ENCODE assay signal across 15 cellular contexts in genomic region chr9:134373953-134374300, GRCh38. TPM values are rescaled to one million over a fixed set of nuclear protein-coding genes. Genes with fewer than 3 reads are reported as not detected.
A peak's percentile ranks its signal among the peaks of the same experiment; 100 is the strongest.
DNase-seq lines count a peak whose midpoint lies in the region; ATAC-seq, FAIRE-seq and TF ChIP-seq lines count a peak whose summit lies in the region.
"Had no signal": no experiment of that assay in that cellular context is flagged by ENCODE, and none has a peak within 500 bp of the region (broad histone marks: within the 10 kb centered on the region; RNA-seq: fewer than 3 reads in every experiment).

No MANE protein-coding gene starts in this region.

- H3K27ac ChIP-seq in liver (ENCODE audit: low read depth in 1 of 2, low read length in 2 of 2) (peak overlapping the region; percentile 92 to 98), HepG2 (ENCODE audit: extremely low read length, insufficient read depth, low read length) (no peak overlapping the region), esophagus (ENCODE audit: low read depth in 2 of 2, low read length in 1 of 2) (peak overlapping the region; percentile 94 to 96), rectal smooth muscle tissue (ENCODE audit: low read depth, low read length) (peak overlapping the region; percentile 43)
- H3K27ac ChIP-seq: KMS-11 had no signal

- H3K9ac ChIP-seq in liver (ENCODE audit: low read depth in 1 of 2, low read length in 2 of 2): peak overlapping the region; percentile 51 to 79
- no peak overlapping the region for H3K9ac ChIP-seq in HepG2 (ENCODE audit: insufficient read depth, low read depth, low read length)
- H3K9ac ChIP-seq in rectal smooth muscle tissue (ENCODE audit: low read length): no peak overlapping the region
- H3K9ac ChIP-seq: KMS-11 had no signal

- in situ Hi-C loops in HepG2 (cut with HindIII; ENCODE audit: extremely low pct_ligation_motif_present, low pct_unique_long_range_greater_than_20kb) (no loop called here), GM13977 (cut with MboI; ENCODE audit: low pct_unique_long_range_greater_than_20kb, low sequenced_read_pairs, unreplicated experiment) (loop anchor here (10.0 kb wide), 1 partner anchor 209 kb away; the partner anchor contains the start of gene RNU6ATAC)

- no peaks in the 10 kb centered on the region for H3K27me3 ChIP-seq in liver (ENCODE audit: control insufficient read depth in 4 of 4, insufficient read depth in 4 of 4, low read length in 3 of 4)
- H3K27me3 ChIP-seq in HepG2 (ENCODE audit: control insufficient read depth in 1 of 2, insufficient read depth in 2 of 2, low read length in 2 of 2): no peaks in the 10 kb centered on the region
- no peaks in the 10 kb centered on the region for H3K27me3 ChIP-seq in esophagus (ENCODE audit: control insufficient read depth in 1 of 2, insufficient read depth in 2 of 2, low read length in 2 of 2)
- no peaks in the 10 kb centered on the region for H3K27me3 ChIP-seq in rectal smooth muscle tissue (ENCODE audit: control insufficient read depth, insufficient read depth, low read length)

- H3K4me2 ChIP-seq in HepG2 (ENCODE audit: low read depth, low read length): no peak overlapping the region
- H3K4me2 ChIP-seq: KMS-11 had no signal

- peaks cover 40% of the 10 kb centered on the region; the same call in 1 of the 2 replicates for H4K20me1 ChIP-seq in HepG2 (ENCODE audit: insufficient read depth, low read length)

- CTCF ChIA-PET in HepG2 (lab: Yijun Ruan, JAX; ENCODE audit: low intra/inter-chr PET ratio, low total read pairs): no interaction called here

- 45% methylated on average over 17 of the region's 17 CpGs for WGBS in liver
- WGBS in HepG2 (ENCODE audit: low lambda C conversion rate): 94% methylated on average over 10 of the region's 17 CpGs
- 86 to 90% methylated on average over 17 of the region's 17 CpGs for WGBS in esophagus, 2 donors

- H2AFZ ChIP-seq in HepG2 (ENCODE audit: low read length): no peak overlapping the region

- H3K4me1 ChIP-seq in liver (ENCODE audit: control insufficient read depth in 4 of 4, insufficient read depth in 4 of 4, low read length in 3 of 4) (peaks cover 49 to 97% (median 76%) of the 10 kb centered on the region in 4 donors), HepG2 (ENCODE audit: insufficient read depth, low read length) (peaks cover 53% of the 10 kb centered on the region), esophagus (ENCODE audit: control insufficient read depth in 2 of 2, insufficient read depth in 2 of 2, low read length in 1 of 2) (peaks cover 49 to 90% of the 10 kb centered on the region in 2 donors), rectal smooth muscle tissue (ENCODE audit: control insufficient read depth, insufficient read depth, low read length) (peaks cover 28% of the 10 kb centered on the region)
- H3K4me1 ChIP-seq: Caco-2 had no signal

- H3K9me3 ChIP-seq in liver (ENCODE audit: control insufficient read depth in 4 of 4, low read length in 3 of 4) (no peaks in the 10 kb centered on the region), HepG2 (ENCODE audit: low read length) (no peaks in the 10 kb centered on the region), esophagus (ENCODE audit: control insufficient read depth in 2 of 2, insufficient read depth in 1 of 2, low read depth in 1 of 2, low read length in 1 of 2) (no peaks in the 10 kb centered on the region)
- H3K9me3 ChIP-seq: Caco-2, mucosa of descending colon had no signal

- no peak for DNase-seq in HepG2 (ENCODE audit: low spot score)
- DNase-seq in NOMO-1 treated with dmso at 0.1 percent for 144 hours (lab: John Stamatoyannopoulos, UW; ENCODE audit: unreplicated experiment): no peak
- DNase-seq in GM13977 (ENCODE audit: low spot score): no peak
- DNase-seq: activated CD4-positive, alpha-beta T cell treated with anti-CD3 and anti-CD28 coated beads, Interleukin-2, amount 50 U/mL, for 4 hours; Caco-2; mucosa of descending colon; NCI-H524 treated with DMSO at 0.1 percent for 48 hours; T-helper 9 cell had no signal

- POLR2A ChIA-PET in HepG2 (lab: Yijun Ruan, JAX): no interaction called here

- peaks cover 85% of the 10 kb centered on the region for H3K79me2 ChIP-seq in HepG2 (ENCODE audit: insufficient read depth, low read length)

- intact Hi-C loops in HepG2 (cut with micrococcal nuclease; ENCODE audit: unreplicated experiment): no loop called here

- no peak for FAIRE-seq in HepG2 (lab: Jason Lieb, UNC)
- FAIRE-seq: G401.6 had no signal

- no peak for TF ChIP-seq CTCF in liver (IDR thresholded peaks at IDR 0.05; ENCODE audit: low read depth, low read length, missing input control)
- TF ChIP-seq CTCF in HepG2 (CRISPR knock-in tag; IDR thresholded peaks at IDR 0.05): no peak
- no peak for TF ChIP-seq CTCF in GM13977 (IDR thresholded peaks at IDR 0.05; ENCODE audit: extremely low read depth, insufficient read depth, missing control alignments)

- H3K36me3 ChIP-seq in liver (ENCODE audit: control insufficient read depth in 4 of 4, insufficient read depth in 3 of 4, low read depth in 1 of 4, low read length in 3 of 4): no peaks in the 10 kb centered on the region
- no peaks in the 10 kb centered on the region; a peak in 2 of 5 replicates for H3K36me3 ChIP-seq in HepG2 (replicated peaks in 1 of 2; ENCODE audit: control insufficient read depth in 1 of 2, insufficient read depth in 2 of 2, low read length in 2 of 2)
- peaks cover 0 to 3% of the 10 kb centered on the region in 2 donors for H3K36me3 ChIP-seq in esophagus (ENCODE audit: control insufficient read depth in 2 of 2, insufficient read depth in 2 of 2, low read length in 1 of 2)
- H3K36me3 ChIP-seq in rectal smooth muscle tissue (ENCODE audit: control insufficient read depth, insufficient read depth, low read length): no peaks in the 10 kb centered on the region

- H3K4me3 ChIP-seq in liver (ENCODE audit: low read depth in 1 of 3, low read length in 3 of 3) (peak overlapping the region; percentile 24 to 58 (median 41)), HepG2 (replicated peaks in 1 of 3; ENCODE audit: insufficient read depth in 1 of 3, low read depth in 2 of 3, low read length in 3 of 3) (no peak overlapping the region), esophagus (ENCODE audit: low read depth in 1 of 2, low read length in 2 of 2) (no peak overlapping the region), rectal smooth muscle tissue (ENCODE audit: low read length) (no peak overlapping the region)
- H3K4me3 ChIP-seq: mucosa of descending colon had no signal

- no peak for TF ChIP-seq POLR2A in HepG2 (IDR thresholded peaks at IDR 0.05; ENCODE audit: insufficient read depth in 1 of 2, low read depth in 2 of 2, low read length in 2 of 2)

- no peak for TF ChIP-seq RAD21 in liver (IDR thresholded peaks at IDR 0.05)
- TF ChIP-seq RAD21 in HepG2 (CRISPR knock-in tag; IDR thresholded peaks at IDR 0.05): no peak

- ATAC-seq in HepG2: no peak
- ATAC-seq in HG02885 (IDR thresholded peaks at IDR 0.05; ENCODE audit: poor library complexity, unreplicated experiment): no peak
- no peak for ATAC-seq in GM18867 (IDR thresholded peaks at IDR 0.05; ENCODE audit: unreplicated experiment)

- TF ChIP-seq EP300 in HepG2 (IDR thresholded peaks at IDR 0.05; ENCODE audit: low read depth in 2 of 2, low read length in 2 of 2) (no peak), HepG2 (CRISPR knock-in tag; IDR thresholded peaks at IDR 0.05; ENCODE audit: borderline replicate concordance) (no peak)

- BruUV-seq in HepG2 (replicated peaks; lab: Mats Ljungman, UMichigan): no TSS peak

TF ChIP-seq in liver, 16 proteins besides CTCF, POLR2A, EP300 and RAD21 (continues in another document):
- no peak for TF ChIP-seq HNF4G (IDR thresholded peaks at IDR 0.05)
- TF ChIP-seq, protein P1, sequence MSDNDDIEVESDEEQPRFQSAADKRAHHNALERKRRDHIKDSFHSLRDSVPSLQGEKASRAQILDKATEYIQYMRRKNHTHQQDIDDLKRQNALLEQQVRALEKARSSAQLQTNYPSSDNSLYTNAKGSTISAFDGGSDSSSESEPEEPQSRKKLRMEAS (IDR thresholded peaks at IDR 0.05): peak; percentile 39
- no peak for TF ChIP-seq FOXA2 (IDR thresholded peaks at IDR 0.05)
- no peak for TF ChIP-seq GABPA (IDR thresholded peaks at IDR 0.05 in 1 of 2, conservative IDR thresholded peaks at IDR 0.05 in 1 of 2)
- TF ChIP-seq YY1 (IDR thresholded peaks at IDR 0.05): peak; percentile 24

TF ChIP-seq in HepG2, 621 proteins besides CTCF, POLR2A, EP300 and RAD21 (continues in another document):
- TF ChIP-seq NCOR1 (IDR thresholded peaks at IDR 0.05; ENCODE audit: borderline replicate concordance, low read length) (no peak), ZNF577 (CRISPR knock-in tag; IDR thresholded peaks at IDR 0.05; ENCODE audit: borderline replicate concordance, low read depth) (no peak), NFKBIZ (CRISPR knock-in tag; IDR thresholded peaks at IDR 0.05) (no peak), KMT2A (CRISPR knock-in tag; IDR thresholded peaks at IDR 0.05) (no peak), ZNF703 (CRISPR knock-in tag; IDR thresholded peaks at IDR 0.05; ENCODE audit: borderline replicate concordance) (no peak), ZNF205 (CRISPR knock-in tag; IDR thresholded peaks at IDR 0.05) (no peak), AHR (CRISPR knock-in tag; IDR thresholded peaks at IDR 0.05) (no peak)

RNA-seq across cellular contexts. Expression of gene RXRA, which starts 47.7 kb away (rescaled TPM):
- total RNA-seq in liver (100 to 1,000 TPM in 1 of 2 donors, 10 to 100 TPM in 1; 41.5 to 116 TPM), HepG2 (2016; rRNA removed; fragmentation: Illumina TruSeq; extraction: Trizol) (19.2 and 29.2 TPM in 2 replicates)
- polyA plus RNA-seq in liver (100 to 1,000 TPM in 1 of 2 donors, 10 to 100 TPM in 1; 46.8 to 101 TPM), HepG2 (2011; rRNA removed) (18.9 and 23.8 TPM in 2 replicates), esophagus (10 to 100 TPM; 31.4 to 63.4 TPM)
- 24.1 and 24.5 TPM in 2 replicates for total RNA-seq in HepG2 (2016; cell fraction: cytosol; rRNA removed; fragmentation: Illumina TruSeq; extraction: Trizol; ENCODE audit: low read depth)
- total RNA-seq in HepG2 (2016; cell fraction: insoluble cytoplasmic fraction; rRNA removed; fragmentation: Illumina TruSeq; extraction: Trizol): 16.2 and 29.2 TPM in 2 replicates
- total RNA-seq in HepG2 (2016; cell fraction: membrane; rRNA removed; fragmentation: Illumina TruSeq; extraction: Trizol): 50.6 and 51.0 TPM in 2 replicates
- 14.5 and 14.9 TPM in 2 replicates for total RNA-seq in HepG2 (2016; cell fraction: nucleus; rRNA removed; fragmentation: Illumina TruSeq; extraction: Trizol)
- 20.3 and 28.6 TPM in 2 replicates for polyA plus RNA-seq in HepG2 (2011; cell fraction: cytosol; rRNA removed)
- 25.5 and 28.6 TPM in 2 replicates for polyA plus RNA-seq in HepG2 (2011; cell fraction: nucleus; rRNA removed)
- 42.6 and 48.4 TPM in 2 replicates for polyA plus RNA-seq in HepG2 (2012)
- polyA plus RNA-seq in HepG2 (2016; cell fraction: cytosol; fragmentation: Illumina TruSeq; extraction: Trizol; ENCODE audit: low read depth): 68.3 and 74.3 TPM in 2 replicates
- 28.2 and 39.1 TPM in 2 replicates for polyA plus RNA-seq in HepG2 (2016; cell fraction: insoluble cytoplasmic fraction; fragmentation: Illumina TruSeq; extraction: Trizol; ENCODE audit: low read depth)
- 81.0 and 95.6 TPM in 2 replicates for polyA plus RNA-seq in HepG2 (2016; cell fraction: membrane; fragmentation: Illumina TruSeq; extraction: Trizol; ENCODE audit: low read depth)
- polyA plus RNA-seq in HepG2 (2016; cell fraction: nucleus; fragmentation: Illumina TruSeq; extraction: Trizol; ENCODE audit: insufficient read depth, low read depth): 27.8 and 30.7 TPM in 2 replicates
- 26.4 and 69.1 TPM in 2 replicates for polyA minus RNA-seq in HepG2 (2011; rRNA and poly(A)+ RNA removed; ENCODE audit: low replicate concordance)
- polyA minus RNA-seq in HepG2 (2011; cell fraction: cytosol; rRNA and poly(A)+ RNA removed): 27.2 and 30.5 TPM in 2 replicates
- polyA minus RNA-seq in HepG2 (2011; cell fraction: nucleus; rRNA and poly(A)+ RNA removed): 13.6 and 15.8 TPM in 2 replicates

Comparison
In these comparisons a context has a peak if more than half of its experiments do, and no peak if none do; other contexts are left out.
1. H3K4me3 ChIP-seq: peak in liver (3 of 3); none in HepG2 (0 of 3), esophagus (0 of 2) and rectal smooth muscle tissue (single experiment).
2. H3K9ac ChIP-seq: peak in liver (2 of 2); none in HepG2 (single experiment) and rectal smooth muscle tissue (single experiment).